Comparison of ENCODE assay signal across 17 cellular contexts in the genomic region with DNA sequence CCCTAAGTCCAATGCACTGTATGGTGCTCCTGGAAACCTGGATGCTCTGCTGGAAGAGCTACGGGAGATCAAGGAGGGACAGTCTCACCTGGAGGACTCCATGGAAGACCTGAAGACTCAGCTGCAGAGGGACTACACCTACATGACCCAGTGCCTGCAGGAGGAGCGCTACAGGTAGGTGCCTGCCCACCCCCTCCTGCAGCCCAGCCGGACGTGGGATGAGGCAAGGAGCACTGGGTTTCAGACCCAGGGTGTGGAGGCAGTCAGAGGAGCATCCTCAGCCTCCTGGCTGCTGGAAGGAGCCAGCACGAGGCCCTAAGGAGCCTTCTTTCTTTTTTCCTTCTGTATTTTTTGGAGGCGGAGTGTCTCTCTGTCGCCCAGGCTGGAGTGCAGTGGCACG. TPM values are rescaled to one million over a fixed set of nuclear protein-coding genes. Genes with fewer than 3 reads are reported as not detected.
DNase-seq lines count a peak whose midpoint lies in the region; ATAC-seq and TF ChIP-seq lines count a peak whose summit lies in the region.
"Had no signal": no experiment of that assay in that cellular context is flagged by ENCODE, and none has a peak within 500 bp of the region (broad histone marks: within the 10 kb centered on the region; RNA-seq: fewer than 3 reads in every experiment).

No MANE protein-coding gene starts in this region.

- no peak for TF ChIP-seq CTCF in GM13977 (IDR thresholded peaks at IDR 0.05; ENCODE audit: extremely low read depth, insufficient read depth, missing control alignments)
- no peak for TF ChIP-seq CTCF in osteoblast (IDR thresholded peaks at IDR 0.05; ENCODE audit: extremely low read depth, low read depth, low read length)

- no peaks in the 10 kb centered on the region for H3K36me3 ChIP-seq in osteoblast (ENCODE audit: insufficient read depth, low read length)
- H3K36me3 ChIP-seq: BE2C had no signal

- H3K4me3 ChIP-seq in osteoblast (ENCODE audit: insufficient read depth, low read length): no peak overlapping the region

- in situ Hi-C loops in GM13977 (cut with MboI; ENCODE audit: low pct_unique_long_range_greater_than_20kb, low sequenced_read_pairs, unreplicated experiment): loop anchor here (25.0 kb wide), 1 partner anchor 282 kb away; no protein-coding TSS in a partner anchor

- no peaks in the 10 kb centered on the region for H3K27me3 ChIP-seq in osteoblast (ENCODE audit: insufficient read depth, low read length)
- H3K27me3 ChIP-seq: BE2C had no signal

- DNase-seq in GM13977 (ENCODE audit: low spot score) (peak; percentile 12), osteoblast (ENCODE audit: insufficient read length, low spot score, missing footprints) (peak; percentile 23), germinal center (ENCODE audit: low spot score) (no peak), A172 (ENCODE audit: low spot score) (no peak)
- DNase-seq: 8988T; BE2C; Caco-2; CD4-positive, alpha-beta T cell; GOT3; H7; HFFc6 had no signal

- no peak for ATAC-seq in HG03439 (IDR thresholded peaks at IDR 0.05; ENCODE audit: unreplicated experiment)
- ATAC-seq: HCT116, HepG2 had no signal

- H3K4me1 ChIP-seq in osteoblast (ENCODE audit: insufficient read depth, low read length): peaks cover 22% of the 10 kb centered on the region
- H3K4me1 ChIP-seq: BE2C had no signal

- H3K9me3 ChIP-seq in osteoblast (ENCODE audit: low read depth, low read length): no peaks in the 10 kb centered on the region
- H3K9me3 ChIP-seq: BE2C, Caco-2 had no signal

- H3K27ac ChIP-seq in cingulate gyrus (ENCODE audit: low read depth, low read length) (peak overlapping the region; percentile 97), osteoblast (ENCODE audit: low read depth, low read length) (no peak overlapping the region), temporal lobe (ENCODE audit: low read depth, low read length) (peak overlapping the region; percentile 97)
- H3K27ac ChIP-seq: C4-2B had no signal

- H2AFZ ChIP-seq in osteoblast (ENCODE audit: low read length): no peak overlapping the region

- H3K79me2 ChIP-seq in osteoblast (ENCODE audit: insufficient read depth, low read length): no peaks in the 10 kb centered on the region

- no peak overlapping the region for H3K4me2 ChIP-seq in osteoblast (ENCODE audit: insufficient read depth, low read length)

- H4K20me1 ChIP-seq in osteoblast (ENCODE audit: insufficient read depth, low read length): no peaks in the 10 kb centered on the region

RNA-seq across cellular contexts. Expression of a gene that starts 42.0 kb away (rescaled TPM):
- total RNA-seq in osteoblast (1.8 and 2.9 TPM in 2 replicates), temporal lobe (27.5 TPM)
- total RNA-seq in A172 (2014; rRNA removed; shearing (Covaris generic)): 8.1 and 11.9 TPM in 2 replicates

RNA-seq across cellular contexts. Expression of a gene that starts 51.8 kb away (rescaled TPM):
- total RNA-seq in osteoblast: 2.7 and 3.6 TPM in 2 replicates
- total RNA-seq in temporal lobe: 0.98 TPM
- 16.3 and 18.4 TPM in 2 replicates for total RNA-seq in A172 (2014; rRNA removed; shearing (Covaris generic))

RNA-seq across cellular contexts. Expression of a gene that starts 58.2 kb away (rescaled TPM):
- total RNA-seq in osteoblast: 16.5 and 18.1 TPM in 2 replicates
- 19.4 TPM for total RNA-seq in temporal lobe
- 12.3 and 13.9 TPM in 2 replicates for total RNA-seq in A172 (2014; rRNA removed; shearing (Covaris generic))

Comparison
In these comparisons a context has a peak if more than half of its experiments do, and no peak if none do; other contexts are left out.
1. DNase-seq: peak in GM13977 (single experiment) and osteoblast (single experiment); none in germinal center (single experiment) and A172 (single experiment).